8 cellular contexts compared by ENCODE assay signal in genomic region chr3:8500208-8500961, GRCh38. TPM values are rescaled to one million over a fixed set of nuclear protein-coding genes. Genes with fewer than 3 reads are reported as not detected.
DNase-seq lines count a peak whose midpoint lies in the region; ATAC-seq, FAIRE-seq and TF ChIP-seq lines count a peak whose summit lies in the region.

No MANE protein-coding gene starts in this region.

- H3K4me2 ChIP-seq in astrocyte (ENCODE audit: low read length) = peak overlapping the region; percentile 85

- intact Hi-C loops in kidney (cut with DNase I) = no loop called here

- no peaks in the 10 kb centered on the region for H4K20me1 ChIP-seq in astrocyte (ENCODE audit: insufficient read depth, low read length)

- H3K9me3 Mint-ChIP-seq in astrocyte (ENCODE audit: unreplicated experiment) = peaks cover 1% of the 10 kb centered on the region

- no peaks in the 10 kb centered on the region for H3K36me3 ChIP-seq in HUES6 (ENCODE audit: control insufficient read depth, insufficient read depth, low read length)
- H3K36me3 ChIP-seq in astrocyte (ENCODE audit: insufficient read depth, low read length) = no peaks in the 10 kb centered on the region
- H3K36me3 ChIP-seq in kidney (ENCODE audit: control insufficient read depth in 1 of 2, insufficient read depth in 2 of 2, low read length in 2 of 2) = no peaks in the 10 kb centered on the region
- H3K36me3 ChIP-seq in skeletal muscle tissue (ENCODE audit: control insufficient read depth in 3 of 3, insufficient read depth in 3 of 3, low read length in 3 of 3) = peaks cover 0 to 14% (median 5%) of the 10 kb centered on the region in 3 donors
- H3K36me3 ChIP-seq in H7 (replicated peaks; ENCODE audit: control insufficient read depth, insufficient read depth, low read length) = no peaks in the 10 kb centered on the region

- H3K79me2 ChIP-seq in astrocyte (ENCODE audit: insufficient read depth, low read length) = peaks cover 27% of the 10 kb centered on the region

- no peak for ATAC-seq in GM18867 (IDR thresholded peaks at IDR 0.05; ENCODE audit: unreplicated experiment)

- H3K4me3 ChIP-seq in HUES6 (ENCODE audit: low read depth, low read length) (peak overlapping the region; percentile 19; the same call in 1 of the 2 replicates), astrocyte (ENCODE audit: insufficient read depth, low read depth, low read length) (peak overlapping the region; percentile 14), kidney (ENCODE audit: low read length in 2 of 2) (peak overlapping the region in 1 of 2 donors; percentile 72), skeletal muscle tissue (ENCODE audit: low read length in 3 of 3) (no peak overlapping the region), H7 (ENCODE audit: insufficient read depth, low read depth, low read length) (no peak overlapping the region)

- H3K27ac Mint-ChIP-seq in astrocyte (ENCODE audit: unreplicated experiment) = peak overlapping the region; percentile 99

- DNase-seq in astrocyte (ENCODE audit: low read depth) (peak; percentile 86), kidney (no peak), H7 (no peak), NCI-H2107 (lab: John Stamatoyannopoulos, UW) (no peak)
- DNase-seq in activated CD4-positive, alpha-beta T cell treated with anti-CD3 and anti-CD28 coated beads, Interleukin-2, amount 50 U/mL, for 1 hour = no peak

- peak overlapping the region; percentile 22 for H2AFZ ChIP-seq in astrocyte (ENCODE audit: low read depth, low read length)

- H3K4me1 ChIP-seq in HUES6 (ENCODE audit: control insufficient read depth, insufficient read depth, low read length) = peaks cover 49% of the 10 kb centered on the region
- peaks cover 56% of the 10 kb centered on the region for H3K4me1 ChIP-seq in astrocyte (ENCODE audit: insufficient read depth, low read length)
- H3K4me1 ChIP-seq in kidney (ENCODE audit: control insufficient read depth in 1 of 2, insufficient read depth in 1 of 2, low read depth in 1 of 2, low read length in 2 of 2) = peaks cover 24 to 35% of the 10 kb centered on the region in 2 donors
- H3K4me1 ChIP-seq in skeletal muscle tissue (ENCODE audit: control insufficient read depth in 3 of 3, insufficient read depth in 3 of 3, low read length in 3 of 3) = peaks cover 20 to 53% (median 33%) of the 10 kb centered on the region in 3 donors

- peak overlapping the region; percentile 90 for H3K4me3 Mint-ChIP-seq in astrocyte (ENCODE audit: unreplicated experiment)

- H3K27me3 ChIP-seq in HUES6 (ENCODE audit: control insufficient read depth, insufficient read depth, low read length) = no peaks in the 10 kb centered on the region
- no peaks in the 10 kb centered on the region for H3K27me3 ChIP-seq in astrocyte (ENCODE audit: insufficient read depth, low read length)
- H3K27me3 ChIP-seq in skeletal muscle tissue (ENCODE audit: control insufficient read depth in 3 of 3, insufficient read depth in 3 of 3, low read length in 3 of 3) = no peaks in the 10 kb centered on the region
- H3K27me3 ChIP-seq in H7 (ENCODE audit: control insufficient read depth, insufficient read depth, low read length) = no peaks in the 10 kb centered on the region

- peaks cover 53% of the 10 kb centered on the region for H3K4me1 Mint-ChIP-seq in astrocyte (ENCODE audit: low read depth, unreplicated experiment)

- no peaks in the 10 kb centered on the region for H3K27me3 Mint-ChIP-seq in astrocyte (ENCODE audit: low read depth, unreplicated experiment)

- no peak overlapping the region for H3K9ac ChIP-seq in HUES6 (ENCODE audit: low read length)
- peak overlapping the region; percentile 91 for H3K9ac ChIP-seq in astrocyte (ENCODE audit: low read length)
- peak overlapping the region in 1 of 2 donors; percentile 63 for H3K9ac ChIP-seq in kidney (ENCODE audit: low read length in 2 of 2)
- peak overlapping the region; percentile 54 to 66 (median 63) for H3K9ac ChIP-seq in skeletal muscle tissue (ENCODE audit: low read depth in 1 of 3, low read length in 3 of 3)

- TF ChIP-seq CTCF in astrocyte (IDR thresholded peaks at IDR 0.05; ENCODE audit: insufficient read depth, low read depth, low read length) = no peak
- TF ChIP-seq CTCF in kidney (IDR thresholded peaks at IDR 0.05; ENCODE audit: borderline replicate concordance, extremely low read depth, insufficient read depth) = no peak

- H3K9me3 ChIP-seq in HUES6 (ENCODE audit: control insufficient read depth, insufficient read depth, low read depth, low read length) = no peaks in the 10 kb centered on the region
- no peaks in the 10 kb centered on the region for H3K9me3 ChIP-seq in astrocyte (ENCODE audit: insufficient read depth, low read depth, low read length)
- no peaks in the 10 kb centered on the region for H3K9me3 ChIP-seq in kidney (ENCODE audit: control insufficient read depth in 1 of 2, low read length in 2 of 2)
- no peaks in the 10 kb centered on the region for H3K9me3 ChIP-seq in skeletal muscle tissue (ENCODE audit: control insufficient read depth in 3 of 3, low read length in 3 of 3)

- peak overlapping the region; percentile 13; the same call in 1 of the 2 replicates for H3K27ac ChIP-seq in HUES6 (ENCODE audit: low read depth, low read length)
- peak overlapping the region; percentile 86 for H3K27ac ChIP-seq in astrocyte (ENCODE audit: low read depth, low read length)
- H3K27ac ChIP-seq in kidney (ENCODE audit: low read depth in 2 of 2, low read length in 2 of 2) = peak overlapping the region; percentile 66 to 82
- peak overlapping the region; percentile 95 for H3K27ac ChIP-seq in skeletal muscle tissue (ENCODE audit: low read depth, low read length)

- FAIRE-seq in astrocyte (lab: Jason Lieb, UNC) = no peak
- FAIRE-seq in kidney (lab: Jason Lieb, UNC) = no peak

- H3K36me3 Mint-ChIP-seq in astrocyte (ENCODE audit: low read depth, unreplicated experiment) = peaks cover 25% of the 10 kb centered on the region

RNA-seq across cellular contexts. Expression of gene LMCD1, which starts 1.2 kb away (rescaled TPM):
- 374 and 437 TPM in 2 replicates for total RNA-seq in astrocyte
- 65.4 TPM for total RNA-seq in kidney
- polyA plus RNA-seq in kidney (ENCODE audit: insufficient read depth, low read depth, low replicate concordance) = 24.3 TPM
- 35.0 TPM for total RNA-seq in skeletal muscle tissue
- total RNA-seq in H7 (2014; rRNA removed; shearing (Covaris generic)) = 2.8 and 7.9 TPM in 2 replicates

Comparison
In these comparisons a context has a peak if more than half of its experiments do, and no peak if none do; other contexts are left out.
1. H3K27ac ChIP-seq: peak in every context shown above with its lines; median percentile 95 in skeletal muscle tissue; 86 in astrocyte; 74 in kidney; 13 in HUES6.
2. H3K4me3 ChIP-seq: peak in HUES6 (single experiment) and astrocyte (single experiment); none in skeletal muscle tissue (0 of 3) and H7 (single experiment).